8 cellular contexts compared by ENCODE assay signal in the genomic region with DNA sequence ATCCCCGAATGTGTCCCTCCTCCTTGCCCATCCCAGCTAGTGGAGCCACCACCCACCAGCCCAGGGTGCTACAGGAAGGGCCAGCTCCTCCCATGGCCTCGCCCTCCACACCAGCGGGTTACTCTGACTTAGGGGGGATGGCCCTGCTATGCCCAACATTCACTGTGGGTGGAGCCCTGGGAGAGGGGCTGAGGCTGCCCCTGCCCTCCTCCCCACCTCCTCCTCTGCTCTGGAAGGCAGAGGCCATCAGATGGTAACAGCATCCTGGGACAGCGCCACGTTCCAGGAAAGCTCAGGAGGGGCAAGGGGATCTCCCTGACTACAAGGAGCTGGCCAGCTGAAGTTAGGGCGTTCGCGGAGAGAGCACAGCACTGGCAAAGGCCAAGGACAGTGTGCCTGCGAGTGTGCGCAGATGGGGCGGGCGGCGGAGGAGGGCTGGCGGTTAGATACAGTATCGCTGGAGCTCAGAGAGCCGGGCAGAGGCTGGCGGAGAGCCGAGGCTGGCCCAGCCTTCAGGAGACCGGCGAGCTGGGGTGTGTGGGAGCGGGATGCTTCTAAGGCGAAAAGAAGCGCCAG. TPM values are rescaled to one million over a fixed set of nuclear protein-coding genes. Genes with fewer than 3 reads are reported as not detected.
A peak's percentile ranks its signal among the peaks of the same experiment; 100 is the strongest.
DNase-seq lines count a peak whose midpoint lies in the region.

No MANE protein-coding gene starts in this region.

- WGBS in thymus, result 7% methylated on average over 23 of the region's 23 CpGs

- H3K36me3 Mint-ChIP-seq in activated naive CD4-positive, alpha-beta T cell treated with anti-CD3 and anti-CD28 coated beads for 36 hours (ENCODE audit: low read depth), result no peaks in the 10 kb centered on the region

- H3K36me3 ChIP-seq in thymus (ENCODE audit: control insufficient read depth, insufficient read depth), result no peaks in the 10 kb centered on the region

- H3K27ac Mint-ChIP-seq in activated naive CD4-positive, alpha-beta T cell treated with anti-CD3 and anti-CD28 coated beads for 36 hours, result no peak overlapping the region

- H3K4me1 ChIP-seq in thymus (ENCODE audit: control insufficient read depth, insufficient read depth, low read length), result no peaks in the 10 kb centered on the region

- intact Hi-C loops in activated naive CD4-positive, alpha-beta T cell treated with anti-CD3 and anti-CD28 coated beads for 36 hours (cut with micrococcal nuclease), result no loop called here

- peaks cover 43% of the 10 kb centered on the region for H3K27me3 Mint-ChIP-seq in activated naive CD4-positive, alpha-beta T cell treated with anti-CD3 and anti-CD28 coated beads for 36 hours (ENCODE audit: low read depth)

- peak overlapping the region; percentile 8 for H3K4me3 ChIP-seq in thymus (ENCODE audit: low read length)

- CTCF ChIA-PET in activated naive CD4-positive, alpha-beta T cell treated with anti-CD3 and anti-CD28 coated beads for 36 hours (lab: Charles Lee), result no interaction called here

- H3K27ac ChIP-seq in thymus (ENCODE audit: low read depth), result no peak overlapping the region

- peaks cover 8% of the 10 kb centered on the region for H3K9me3 Mint-ChIP-seq in activated naive CD4-positive, alpha-beta T cell treated with anti-CD3 and anti-CD28 coated beads for 36 hours

- peaks cover 25% of the 10 kb centered on the region for H3K27me3 ChIP-seq in thymus (ENCODE audit: control insufficient read depth, insufficient read depth)

- H3K4me1 Mint-ChIP-seq in activated naive CD4-positive, alpha-beta T cell treated with anti-CD3 and anti-CD28 coated beads for 36 hours (ENCODE audit: low read depth), result peaks cover 11% of the 10 kb centered on the region

- peak overlapping the region; percentile 23 for H3K4me3 Mint-ChIP-seq in activated naive CD4-positive, alpha-beta T cell treated with anti-CD3 and anti-CD28 coated beads for 36 hours

- DNase-seq in activated naive CD4-positive, alpha-beta T cell treated with anti-CD3 and anti-CD28 coated beads for 36 hours, result no peak
- no peak for DNase-seq in activated naive CD4-positive, alpha-beta T cell (lab: John Stamatoyannopoulos, UW)
- DNase-seq in activated CD8-positive, alpha-beta memory T cell treated with anti-CD3 and anti-CD28 coated beads, Interleukin-2, amount 50 U/mL, for 48 hours, result peak; percentile 69
- DNase-seq in iPS-NIHi7 (ENCODE audit: extremely low spot score) (peak; percentile 76), NCI-H1417 treated with DMSO at 0.1 percent for 48 hours (lab: John Stamatoyannopoulos, UW) (no peak), NCI-H446 treated with DMSO at 0.1 percent for 48 hours (lab: John Stamatoyannopoulos, UW) (no peak), RKO (ENCODE audit: low spot score) (no peak)

- no peaks in the 10 kb centered on the region for H3K9me3 ChIP-seq in thymus (ENCODE audit: control insufficient read depth)

RNA-seq across cellular contexts. Expression of a gene that starts 1.5 kb away (rescaled TPM):
- total RNA-seq in activated naive CD4-positive, alpha-beta T cell treated with anti-CD3 and anti-CD28 coated beads for 36 hours, result under 1 TPM; 0.27 to 0.50 TPM
- 1.5 TPM for polyA plus RNA-seq in thymus

Comparison
In these comparisons a context has a peak if more than half of its experiments do, and no peak if none do; other contexts are left out.
1. DNase-seq: peak in activated CD8-positive, alpha-beta memory T cell treated with anti-CD3 and anti-CD28 coated beads, Interleukin-2, amount 50 U/mL, for 48 hours (single experiment) and iPS-NIHi7 (single experiment); none in activated naive CD4-positive, alpha-beta T cell treated with anti-CD3 and anti-CD28 coated beads for 36 hours (single experiment), activated naive CD4-positive, alpha-beta T cell (0 of 4), NCI-H1417 treated with DMSO at 0.1 percent for 48 hours (single experiment), NCI-H446 treated with DMSO at 0.1 percent for 48 hours (single experiment) and RKO (single experiment).